19 cellular contexts compared by ENCODE assay signal in the genomic region with DNA sequence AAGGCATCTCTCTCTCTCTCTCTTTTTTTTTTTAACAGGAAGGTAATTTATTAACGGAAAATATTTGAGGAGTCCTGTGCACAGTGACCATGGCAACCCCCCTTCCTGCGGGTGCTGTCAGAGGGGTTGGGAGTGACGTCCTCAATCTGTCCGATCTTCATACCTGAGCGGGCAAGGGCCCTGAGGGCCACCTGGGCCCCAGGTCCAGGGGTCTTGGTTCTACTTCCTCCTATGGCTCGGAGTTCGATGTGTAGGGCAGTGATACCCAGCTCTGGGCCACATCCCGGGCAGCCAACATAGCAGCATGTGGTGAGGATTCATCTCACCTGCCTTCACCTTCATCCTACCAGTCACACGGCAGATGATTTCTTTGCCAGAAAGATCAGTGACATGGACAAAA. TPM values are rescaled to one million over a fixed set of nuclear protein-coding genes. Genes with fewer than 3 reads are reported as not detected.
A peak's percentile ranks its signal among the peaks of the same experiment; 100 is the strongest.
DNase-seq lines count a peak whose midpoint lies in the region; ATAC-seq and TF ChIP-seq lines count a peak whose summit lies in the region.
"Had no signal": no experiment of that assay in that cellular context is flagged by ENCODE, and none has a peak within 500 bp of the region (broad histone marks: within the 10 kb centered on the region; RNA-seq: fewer than 3 reads in every experiment).

No MANE protein-coding gene starts in this region.

- H3K27ac ChIP-seq in heart right ventricle, result peak overlapping the region in 8 of 10 donors; percentile 43 to 99 (median 86)
- peak overlapping the region; percentile 97 for H3K27ac ChIP-seq in skeletal muscle tissue (ENCODE audit: low read depth, low read length)
- H3K27ac ChIP-seq in trophoblast cell (ENCODE audit: low read depth, low read length), result no peak overlapping the region
- H3K27ac ChIP-seq in gastroesophageal sphincter, result peak overlapping the region in 1 of 4 donors; percentile 83
- H3K27ac ChIP-seq: C4-2B, RWPE1, SJSA1 had no signal

- H3K27me3 Mint-ChIP-seq in T-helper 17 cell, result no peaks in the 10 kb centered on the region

- peaks cover 0 to 28% (median 0%) of the 10 kb centered on the region in 9 donors for H3K36me3 ChIP-seq in heart right ventricle
- peaks cover 0 to 2% (median 0%) of the 10 kb centered on the region in 3 donors for H3K36me3 ChIP-seq in skeletal muscle tissue (ENCODE audit: control insufficient read depth in 3 of 3, insufficient read depth in 3 of 3, low read length in 3 of 3)
- peaks cover 1 to 4% of the 10 kb centered on the region in 2 experiments for H3K36me3 ChIP-seq in trophoblast cell (ENCODE audit: control insufficient read depth in 1 of 2, insufficient read depth in 2 of 2, low read length in 2 of 2)
- H3K36me3 ChIP-seq in gastroesophageal sphincter, result no peaks in the 10 kb centered on the region

- H3K4me3 ChIP-seq in heart right ventricle (no peak overlapping the region), skeletal muscle tissue (ENCODE audit: low read length in 3 of 3) (no peak overlapping the region), trophoblast cell (ENCODE audit: low read depth, low read length) (no peak overlapping the region), gastroesophageal sphincter (no peak overlapping the region)
- H3K4me3 ChIP-seq: SJSA1 had no signal

- H3K4me2 ChIP-seq in trophoblast cell (ENCODE audit: low read length), result no peak overlapping the region

- no peak overlapping the region for H3K23ac ChIP-seq in trophoblast cell (ENCODE audit: low read length)

- TF ChIP-seq CTCF in heart right ventricle (IDR thresholded peaks at IDR 0.05), result no peak
- TF ChIP-seq CTCF in gastroesophageal sphincter (IDR thresholded peaks at IDR 0.05), result no peak

- H3K4ac ChIP-seq in trophoblast cell (ENCODE audit: low read depth, low read length), result no peak overlapping the region

- no peak overlapping the region for H2AK5ac ChIP-seq in trophoblast cell (ENCODE audit: low read length)

- no peak overlapping the region for H2BK120ac ChIP-seq in trophoblast cell (ENCODE audit: insufficient read depth, low read length, poor library complexity)

- intact Hi-C loops in heart right ventricle (cut with DNase I) (no loop called here), cardiac septum (cut with DNase I) (no loop called here)

- H3K9me3 ChIP-seq in heart right ventricle (no peaks in the 10 kb centered on the region), T-helper 17 cell (ENCODE audit: control insufficient read depth, low read length, poor library complexity, severe bottlenecking) (no peaks in the 10 kb centered on the region), skeletal muscle tissue (ENCODE audit: control insufficient read depth in 3 of 3, low read length in 3 of 3) (no peaks in the 10 kb centered on the region), trophoblast cell (ENCODE audit: insufficient read depth, low read depth, low read length) (no peaks in the 10 kb centered on the region), gastroesophageal sphincter (no peaks in the 10 kb centered on the region)
- H3K9me3 ChIP-seq: SJSA1 had no signal

- H3K4me1 ChIP-seq in heart right ventricle (peaks cover 53 to 100% (median 100%) of the 10 kb centered on the region in 9 donors), skeletal muscle tissue (ENCODE audit: control insufficient read depth in 3 of 3, insufficient read depth in 3 of 3, low read length in 3 of 3) (peaks cover 87 to 98% (median 93%) of the 10 kb centered on the region in 3 donors), trophoblast cell (ENCODE audit: control insufficient read depth in 1 of 2, insufficient read depth in 2 of 2, low read length in 2 of 2) (peaks cover 28 to 35% of the 10 kb centered on the region in 2 experiments), gastroesophageal sphincter (peaks cover 29 to 100% (median 78%) of the 10 kb centered on the region in 3 donors)

- H3K79me2 ChIP-seq in trophoblast cell (ENCODE audit: control insufficient read depth, insufficient read depth, low read length, poor library complexity), result peaks cover 9% of the 10 kb centered on the region

- H3K18ac ChIP-seq in trophoblast cell (ENCODE audit: low read length), result no peak overlapping the region

- peaks cover 14% of the 10 kb centered on the region for H3K36me3 Mint-ChIP-seq in T-helper 17 cell (ENCODE audit: low read depth)

- no peak overlapping the region for H2BK12ac ChIP-seq in trophoblast cell (ENCODE audit: low read length)

- ATAC-seq in heart right ventricle (no peak), T-helper 17 cell (no peak), gastroesophageal sphincter (no peak)
- ATAC-seq: PC-3 had no signal

- H3K9ac ChIP-seq in skeletal muscle tissue (ENCODE audit: low read depth in 1 of 3, low read length in 3 of 3), result peak overlapping the region in 1 of 3 donors; percentile 52
- no peak overlapping the region for H3K9ac ChIP-seq in trophoblast cell (ENCODE audit: low read length)

- no peak overlapping the region for H4K91ac ChIP-seq in trophoblast cell (ENCODE audit: low read depth, low read length)

- H4K12ac ChIP-seq in trophoblast cell (ENCODE audit: low read depth, low read length), result no peak overlapping the region

- peak overlapping the region; percentile 86 for H3K27ac Mint-ChIP-seq in T-helper 17 cell
- H3K27ac Mint-ChIP-seq: H9 had no signal

- H3K79me1 ChIP-seq in trophoblast cell (ENCODE audit: low read length), result no peaks in the 10 kb centered on the region

- H3K4me3 Mint-ChIP-seq in T-helper 17 cell, result peak overlapping the region; percentile 69
- H3K4me3 Mint-ChIP-seq: H9 had no signal

- peaks cover 81% of the 10 kb centered on the region for H3K4me1 Mint-ChIP-seq in T-helper 17 cell

- no peak overlapping the region for H4K8ac ChIP-seq in trophoblast cell (ENCODE audit: low read depth, low read length)

- WGBS in heart right ventricle, 2 donors, result 66 to 72% methylated on average over 9 of the region's 9 CpGs
- no CpG with 5 or more reads among the region's 9 CpGs for WGBS in trophoblast cell (ENCODE audit: extremely low coverage, insufficient coverage, insufficient read length)
- WGBS in gastroesophageal sphincter (ENCODE audit: low coverage in 1 of 2), 2 donors, result 20 to 67% methylated on average over 1 to 2 of the region's 9 CpGs

- TF ChIP-seq POLR2A in gastroesophageal sphincter (IDR thresholded peaks at IDR 0.05), result no peak

- DNase-seq in heart right ventricle, result no peak
- DNase-seq in cardiac septum (ENCODE audit: low spot score), result no peak
- DNase-seq in T-helper 17 cell, result no peak
- peak; percentile 60 for DNase-seq in mesenteric fat pad (ENCODE audit: low spot score)
- no peak for DNase-seq in NCI-H82 (lab: John Stamatoyannopoulos, UW)
- DNase-seq in trophoblast cell, result no peak
- DNase-seq: DMS 273 treated with DMSO at 0.1 percent for 48 hours, DND-41, H9, KBM-7, NCI-H187, NCI-H2227 treated with DMSO at 0.1 percent for 48 hours, NCI-H510A treated with DMSO at 0.1 percent for 48 hours, PC-3 had no signal

- TF ChIP-seq EP300 in gastroesophageal sphincter (IDR thresholded peaks at IDR 0.05), result no peak

- no peak overlapping the region for H2AFZ ChIP-seq in trophoblast cell (ENCODE audit: insufficient read depth, low read length, poor library complexity)

- H3K27me3 ChIP-seq in heart right ventricle, result no peaks in the 10 kb centered on the region
- no peaks in the 10 kb centered on the region for H3K27me3 ChIP-seq in skeletal muscle tissue (ENCODE audit: control insufficient read depth in 3 of 3, insufficient read depth in 3 of 3, low read length in 3 of 3)
- H3K27me3 ChIP-seq in trophoblast cell (ENCODE audit: insufficient read depth, low read length), result no peaks in the 10 kb centered on the region
- H3K27me3 ChIP-seq in gastroesophageal sphincter, result no peaks in the 10 kb centered on the region
- H3K27me3 ChIP-seq: SJSA1 had no signal

- no peak overlapping the region for H2BK5ac ChIP-seq in trophoblast cell (ENCODE audit: low read depth, low read length, poor library complexity)

- no peak overlapping the region for H3K14ac ChIP-seq in trophoblast cell (ENCODE audit: low read length)

RNA-seq across cellular contexts. Expression of a gene that starts 11.0 kb away (rescaled TPM):
- total RNA-seq in heart right ventricle (100 to 1,000 TPM; 169 to 323 (median 224) TPM), cardiac septum (242 TPM), T-helper 17 cell (100 to 1,000 TPM; 181 to 182 TPM), mesenteric fat pad (103 TPM), skeletal muscle tissue (26.6 TPM), gastroesophageal sphincter (10 to 100 TPM; 45.0 to 77.4 (median 55.5) TPM)
- polyA plus RNA-seq in heart right ventricle, result 100 to 1,000 TPM; 101 to 144 TPM
- 41.7 and 41.9 TPM in 2 replicates for polyA plus RNA-seq in trophoblast cell (2013)
